20 cellular contexts compared by ENCODE assay signal in genomic region chr10:43347997-43348396, GRCh38. TPM values are rescaled to one million over a fixed set of nuclear protein-coding genes. Genes with fewer than 3 reads are reported as not detected.
DNase-seq lines count a peak whose midpoint lies in the region; ATAC-seq, FAIRE-seq and TF ChIP-seq lines count a peak whose summit lies in the region.
"Had no signal": no experiment of that assay in that cellular context is flagged by ENCODE, and none has a peak within 500 bp of the region (broad histone marks: within the 10 kb centered on the region; RNA-seq: fewer than 3 reads in every experiment).

No MANE protein-coding gene starts in this region.

- peaks cover 13% of the 10 kb centered on the region for H3K27me3 Mint-ChIP-seq in activated CD4-positive, alpha-beta memory T cell treated with anti-CD3 and anti-CD28 coated beads, Interleukin-2, amount 10 ng/mL, durations not matched to agents 7 days and 5 days
- peaks cover 12% of the 10 kb centered on the region for H3K27me3 Mint-ChIP-seq in activated CD4-positive, alpha-beta memory T cell treated with anti-CD3 and anti-CD28 coated beads for 36 hours

- H3K27me3 ChIP-seq in Karpas-422 (ENCODE audit: low read length) (no peaks in the 10 kb centered on the region), smooth muscle cell (ENCODE audit: low read depth) (no peaks in the 10 kb centered on the region)

- POLR2A ChIA-PET in activated CD4-positive, alpha-beta memory T cell treated with anti-CD3 and anti-CD28 coated beads, Interleukin-2, amount 10 ng/mL, durations not matched to agents 7 days and 5 days (lab: Charles Lee): interaction anchor here (0.6 to 2.3 kb wide), 5 partner anchors 16 to 82 kb away, joined by 3 to 19 read pairs (median 4); no protein-coding TSS in a partner anchor
- POLR2A ChIA-PET in activated CD4-positive, alpha-beta memory T cell treated with anti-CD3 and anti-CD28 coated beads for 36 hours (lab: Charles Lee): interaction anchor here (1.7 kb wide), 1 partner anchor 55 kb away, joined by 6 read pairs; no protein-coding TSS in a partner anchor

- no peak overlapping the region for H3K4me3 ChIP-seq in Karpas-422 (ENCODE audit: low read length)
- no peak overlapping the region for H3K4me3 ChIP-seq in smooth muscle cell
- H3K4me3 ChIP-seq: prostate gland, spleen, transverse colon had no signal

- peaks cover 6% of the 10 kb centered on the region for H3K4me1 ChIP-seq in Karpas-422 (ENCODE audit: low read length)
- no peaks in the 10 kb centered on the region for H3K4me1 ChIP-seq in smooth muscle cell (ENCODE audit: low read depth)

- H2AFZ ChIP-seq in Karpas-422 (ENCODE audit: low read length) (peak overlapping the region; percentile 85), smooth muscle cell (ENCODE audit: low read depth) (peak overlapping the region; percentile 24)

- 81% methylated on average over 4 of the region's 4 CpGs for WGBS in smooth muscle cell (ENCODE audit: low lambda C conversion rate)

- no peaks in the 10 kb centered on the region for H3K9me2 ChIP-seq in Karpas-422 (replicated peaks; ENCODE audit: insufficient read depth, low read length)

- H3K4me3 Mint-ChIP-seq in activated CD4-positive, alpha-beta memory T cell treated with anti-CD3 and anti-CD28 coated beads, Interleukin-2, amount 10 ng/mL, durations not matched to agents 7 days and 5 days: no peak overlapping the region
- no peak overlapping the region for H3K4me3 Mint-ChIP-seq in activated CD4-positive, alpha-beta memory T cell treated with anti-CD3 and anti-CD28 coated beads for 36 hours
- H3K4me3 Mint-ChIP-seq: activated T-cell treated with anti-CD3 and anti-CD28 coated beads, Interleukin-2, amount 50 U/mL, for 24 hours; central memory CD8-positive, alpha-beta T cell; endodermal cell; stimulated activated effector memory CD8-positive, alpha-beta T cell treated with anti-CD3 and anti-CD28 coated beads, Interleukin-12 subunit alpha, Interleukin-12 subunit beta, amount 100 ng/mL, for 72 hours had no signal

- H3K9ac ChIP-seq in Karpas-422 (ENCODE audit: low read length): no peak overlapping the region
- no peak overlapping the region for H3K9ac ChIP-seq in smooth muscle cell (ENCODE audit: low read depth)

- peaks cover 48% of the 10 kb centered on the region for H3K4me1 Mint-ChIP-seq in activated CD4-positive, alpha-beta memory T cell treated with anti-CD3 and anti-CD28 coated beads, Interleukin-2, amount 10 ng/mL, durations not matched to agents 7 days and 5 days
- H3K4me1 Mint-ChIP-seq in activated CD4-positive, alpha-beta memory T cell treated with anti-CD3 and anti-CD28 coated beads for 36 hours (ENCODE audit: low read depth): peaks cover 16% of the 10 kb centered on the region

- no peaks in the 10 kb centered on the region for H3K36me3 ChIP-seq in Karpas-422 (ENCODE audit: insufficient read depth, low read length)
- no peaks in the 10 kb centered on the region for H3K36me3 ChIP-seq in smooth muscle cell (ENCODE audit: low read depth)
- H3K36me3 ChIP-seq: prostate gland, spleen, transverse colon had no signal

- peak overlapping the region; percentile 13 for H3K4me2 ChIP-seq in Karpas-422 (ENCODE audit: low read depth, low read length, poor library complexity, severe bottlenecking)
- no peak overlapping the region for H3K4me2 ChIP-seq in smooth muscle cell

- no peak for TF ChIP-seq CTCF in smooth muscle cell (IDR thresholded peaks at IDR 0.05; ENCODE audit: borderline replicate concordance, insufficient read depth, poor library complexity, severe bottlenecking)

- H3K9me3 ChIP-seq in Karpas-422 (ENCODE audit: low read length): no peaks in the 10 kb centered on the region
- H3K9me3 ChIP-seq in smooth muscle cell (replicated peaks; ENCODE audit: low read depth): no peaks in the 10 kb centered on the region
- H3K9me3 ChIP-seq: prostate gland, spleen, transverse colon had no signal

- H3F3A ChIP-seq in smooth muscle cell (ENCODE audit: low read depth): no peaks in the 10 kb centered on the region

- intact Hi-C loops in activated CD4-positive, alpha-beta memory T cell treated with anti-CD3 and anti-CD28 coated beads for 36 hours (cut with micrococcal nuclease): loop anchor here (1.0 kb wide), 5 partner anchors 55 to 143 kb away; no protein-coding TSS in a partner anchor

- H3K27ac ChIP-seq in Karpas-422 (ENCODE audit: low read length) (no peak overlapping the region), caudate nucleus (ENCODE audit: low read depth, low read length) (peak overlapping the region; percentile 44), smooth muscle cell (ENCODE audit: low read depth) (no peak overlapping the region)
- H3K27ac ChIP-seq: C4-2B, prostate gland, spleen, transverse colon had no signal

- peak overlapping the region; percentile 64 for H3K27ac Mint-ChIP-seq in activated CD4-positive, alpha-beta memory T cell treated with anti-CD3 and anti-CD28 coated beads, Interleukin-2, amount 10 ng/mL, durations not matched to agents 7 days and 5 days
- H3K27ac Mint-ChIP-seq in activated CD4-positive, alpha-beta memory T cell treated with anti-CD3 and anti-CD28 coated beads for 36 hours: no peak overlapping the region
- H3K27ac Mint-ChIP-seq: activated T-cell treated with anti-CD3 and anti-CD28 coated beads, Interleukin-2, amount 50 U/mL, for 24 hours; endodermal cell had no signal

- no peak for FAIRE-seq in GM12891 (lab: Jason Lieb, UNC)

- TF ChIP-seq POLR2A in GM12891 (IDR thresholded peaks at IDR 0.05; ENCODE audit: low read depth, low read length): no peak

- H4K20me1 ChIP-seq in Karpas-422 (ENCODE audit: insufficient read depth, low read depth, low read length): no peaks in the 10 kb centered on the region
- H4K20me1 ChIP-seq in smooth muscle cell (ENCODE audit: low read depth): no peaks in the 10 kb centered on the region

- no peaks in the 10 kb centered on the region for H3K79me2 ChIP-seq in Karpas-422 (ENCODE audit: low read length)
- no peaks in the 10 kb centered on the region for H3K79me2 ChIP-seq in smooth muscle cell (ENCODE audit: low read depth)

- H3K9me3 Mint-ChIP-seq in activated CD4-positive, alpha-beta memory T cell treated with anti-CD3 and anti-CD28 coated beads, Interleukin-2, amount 10 ng/mL, durations not matched to agents 7 days and 5 days: no peaks in the 10 kb centered on the region
- no peaks in the 10 kb centered on the region for H3K9me3 Mint-ChIP-seq in activated CD4-positive, alpha-beta memory T cell treated with anti-CD3 and anti-CD28 coated beads for 36 hours
- H3K9me3 Mint-ChIP-seq: activated T-cell treated with anti-CD3 and anti-CD28 coated beads, Interleukin-2, amount 50 U/mL, for 24 hours; central memory CD8-positive, alpha-beta T cell; endodermal cell; stimulated activated effector memory CD8-positive, alpha-beta T cell treated with anti-CD3 and anti-CD28 coated beads, Interleukin-12 subunit alpha, Interleukin-12 subunit beta, amount 100 ng/mL, for 72 hours had no signal

- ATAC-seq in GM18519 (IDR thresholded peaks at IDR 0.05; ENCODE audit: low FRiP score, unreplicated experiment): no peak

- H3K36me3 Mint-ChIP-seq in activated CD4-positive, alpha-beta memory T cell treated with anti-CD3 and anti-CD28 coated beads, Interleukin-2, amount 10 ng/mL, durations not matched to agents 7 days and 5 days (ENCODE audit: low read depth): peaks cover 3% of the 10 kb centered on the region
- no peaks in the 10 kb centered on the region for H3K36me3 Mint-ChIP-seq in activated CD4-positive, alpha-beta memory T cell treated with anti-CD3 and anti-CD28 coated beads for 36 hours
- H3K36me3 Mint-ChIP-seq: stimulated activated effector memory CD8-positive, alpha-beta T cell treated with anti-CD3 and anti-CD28 coated beads, Interleukin-12 subunit alpha, Interleukin-12 subunit beta, amount 100 ng/mL, for 72 hours had no signal

- CTCF ChIA-PET in activated CD4-positive, alpha-beta memory T cell treated with anti-CD3 and anti-CD28 coated beads, Interleukin-2, amount 10 ng/mL, durations not matched to agents 7 days and 5 days (lab: Charles Lee): interaction anchor here (0.6 to 2.8 kb wide), 17 partner anchors 8 to 227 kb away, joined by 3 to 105 read pairs (median 8); partner anchors contain the start of genes RASGEF1A and ZNF487
- CTCF ChIA-PET in activated CD4-positive, alpha-beta memory T cell treated with anti-CD3 and anti-CD28 coated beads for 36 hours (lab: Charles Lee): interaction anchor here (0.6 to 5.2 kb wide), 18 partner anchors 10 to 177 kb away, joined by 3 to 130 read pairs (median 4); no protein-coding TSS in a partner anchor

- no peak for DNase-seq in activated CD4-positive, alpha-beta memory T cell treated with anti-CD3 and anti-CD28 coated beads, Interleukin-2, amount 10 ng/mL, durations not matched to agents 7 days and 5 days
- no peak for DNase-seq in activated CD4-positive, alpha-beta memory T cell treated with anti-CD3 and anti-CD28 coated beads for 36 hours
- DNase-seq in Karpas-422: no peak
- DNase-seq in caudate nucleus (lab: John Stamatoyannopoulos, UW): no peak
- no peak for DNase-seq in smooth muscle cell (lab: John Stamatoyannopoulos, UW; ENCODE audit: unreplicated experiment)
- DNase-seq in GM12891 (ENCODE audit: insufficient read length, low spot score): no peak
- DNase-seq in activated naive CD4-positive, alpha-beta T cell (lab: John Stamatoyannopoulos, UW): no peak

TF ChIP-seq in GM12891, 5 proteins besides CTCF, POLR2A, EP300 and RAD21:
- no peak for TF ChIP-seq POLR2AphosphoS5 (IDR thresholded peaks at IDR 0.05; ENCODE audit: low read depth, low read length)
- no peak for TF ChIP-seq PAX5 (IDR thresholded peaks at IDR 0.05; ENCODE audit: insufficient read depth, low read length, severe bottlenecking)
- TF ChIP-seq TAF1 (IDR thresholded peaks at IDR 0.05; ENCODE audit: low read depth, low read length): no peak
- no peak for TF ChIP-seq SPI1 (IDR thresholded peaks at IDR 0.05; ENCODE audit: low read depth, low read length)
- TF ChIP-seq POU2F2 (IDR thresholded peaks at IDR 0.05; ENCODE audit: low read depth, low read length): no peak

RNA-seq across cellular contexts. Expression of gene FXYD4, which starts 23.4 kb away (rescaled TPM):
- not detected for total RNA-seq in activated CD4-positive, alpha-beta memory T cell treated with anti-CD3 and anti-CD28 coated beads, Interleukin-2, amount 10 ng/mL, durations not matched to agents 7 days and 5 days
- not detected for total RNA-seq in activated CD4-positive, alpha-beta memory T cell treated with anti-CD3 and anti-CD28 coated beads for 36 hours
- not detected in 2 replicates for total RNA-seq in Karpas-422 (2014; rRNA removed; shearing (Covaris generic); ENCODE audit: low replicate concordance)
- total RNA-seq in smooth muscle cell: not detected in 2 replicates
- not detected in 2 replicates for polyA plus RNA-seq in smooth muscle cell
- not detected for polyA plus RNA-seq in GM12891 (2012; ENCODE audit: low read depth, missing spikeins)
- total RNA-seq: A172, fibroblast of villous mesenchyme, left ventricle myocardium superior, prostate gland, SK-MEL-5, spleen, transverse colon had no signal
